In genomic region chr19:11528551-11529341, GRCh38 we compare ENCODE assay signal across 8 cellular contexts. TPM values are rescaled to one million over a fixed set of nuclear protein-coding genes. Genes with fewer than 3 reads are reported as not detected.
DNase-seq lines count a peak whose midpoint lies in the region; ATAC-seq and TF ChIP-seq lines count a peak whose summit lies in the region.

Gene ECSIT (minus strand): TSS chr19:11529134. CDS start chr19:11519170, 9,964 bp downstream.

- WGBS in testis, 2 donors: 0% methylated on average over 19 to 47 of the region's 47 CpGs

- no peaks in the 10 kb centered on the region for H3K9me3 ChIP-seq in testis

- H3K36me3 Mint-ChIP-seq in activated naive CD8-positive, alpha-beta T cell: no peaks in the 10 kb centered on the region

- H3K27ac ChIP-seq in testis: peak within 1 kb of the TSS; percentile 84 to 93

- peaks cover 11% of the 10 kb centered on the region for H3K4me1 ChIP-seq in testis

- no peaks in the 10 kb centered on the region for H3K36me3 ChIP-seq in testis (ENCODE audit: low read depth, missing control alignments)

- TF ChIP-seq CTCF in omental fat pad (IDR thresholded peaks at IDR 0.05) (no peak), testis (IDR thresholded peaks at IDR 0.05) (no peak)

- no peak for TF ChIP-seq POLR2A in testis (IDR thresholded peaks at IDR 0.05)

- no peaks in the 10 kb centered on the region for H3K9me3 Mint-ChIP-seq in activated naive CD8-positive, alpha-beta T cell (ENCODE audit: low read depth)

- ATAC-seq in HG02623 (IDR thresholded peaks at IDR 0.05; ENCODE audit: unreplicated experiment) (peak; percentile 94), omental fat pad (ENCODE audit: low FRiP score) (peak; percentile 99)

- no peaks in the 10 kb centered on the region for H3K27me3 ChIP-seq in testis

- H3K4me3 ChIP-seq in GM08714 (ENCODE audit: low read length) (peak within 1 kb of the TSS; percentile 85), testis (peak within 1 kb of the TSS; percentile 78 to 81)

- peak within 1 kb of the TSS; percentile 94 for H3K27ac Mint-ChIP-seq in activated naive CD8-positive, alpha-beta T cell

- DNase-seq in NCI-H1105 (lab: John Stamatoyannopoulos, UW) (peak; percentile 98), SKM-1 treated with dmso at 0.1 percent for 144 hours (lab: John Stamatoyannopoulos, UW; ENCODE audit: unreplicated experiment) (peak; percentile 97), glomerular visceral epithelial cell (ENCODE audit: extremely low spot score) (peak; percentile 99), omental fat pad (ENCODE audit: low spot score) (peak; percentile 95), testis (peak; percentile 99)

- H3K27me3 Mint-ChIP-seq in activated naive CD8-positive, alpha-beta T cell: no peaks in the 10 kb centered on the region

- intact Hi-C loops in testis (cut with DNase I; ENCODE audit: low total_unique reads): no loop called here

- peaks cover 26% of the 10 kb centered on the region for H3K4me1 Mint-ChIP-seq in activated naive CD8-positive, alpha-beta T cell (ENCODE audit: low read depth)

- H3K4me3 Mint-ChIP-seq in activated naive CD8-positive, alpha-beta T cell: peak within 1 kb of the TSS; percentile 97

RNA-seq across cellular contexts. Expression of gene ECSIT, which starts in this region (rescaled TPM):
- total RNA-seq in omental fat pad (10 to 100 TPM; 25.0 to 63.1 (median 33.2) TPM), testis (10 to 100 TPM; 45.4 to 58.7 TPM)
- polyA plus RNA-seq in testis (ENCODE audit: insufficient read depth, low read depth, low replicate concordance): 28.9 TPM

Comparison
In these comparisons a context has a peak if more than half of its experiments do, and no peak if none do; other contexts are left out.
1. Peak in every context shown above with its lines: DNase-seq, ATAC-seq, H3K4me3 ChIP-seq and H3K27ac ChIP-seq.